In the genomic region with DNA sequence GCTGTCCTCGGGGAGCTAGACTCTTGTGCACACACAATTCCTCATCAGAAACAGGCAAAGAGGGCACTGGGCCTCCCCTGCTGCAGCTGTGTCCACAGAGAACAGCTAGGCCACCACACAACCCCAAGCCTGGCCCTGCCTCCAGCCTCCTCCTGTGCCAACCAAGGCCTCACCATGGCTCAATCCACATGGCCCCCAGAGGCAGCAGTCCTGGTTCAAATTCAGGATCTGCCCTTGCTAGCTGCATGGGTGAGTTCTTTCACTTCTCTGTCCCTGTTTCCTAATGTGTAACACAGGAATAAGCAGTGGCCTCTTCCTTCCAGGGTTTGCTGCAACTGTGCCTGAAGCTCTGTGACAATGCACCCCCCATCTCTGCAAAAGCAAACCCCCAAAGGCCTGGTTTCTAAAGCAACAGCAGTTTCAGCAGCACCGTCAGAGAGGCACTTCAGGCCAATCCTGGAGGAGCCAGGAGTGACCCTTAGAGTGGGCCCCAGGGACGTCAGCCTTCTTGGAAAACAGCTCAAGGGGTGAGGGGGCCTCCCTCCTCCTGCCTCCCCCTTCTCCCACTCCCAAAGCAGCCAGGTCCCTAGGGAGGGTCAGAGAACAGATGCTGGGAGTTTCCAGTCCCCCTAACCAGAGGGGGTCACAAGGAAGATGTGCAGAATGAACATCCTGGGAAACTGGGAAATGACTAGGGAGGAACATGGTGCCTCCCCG, we compare ENCODE assay signal across 17 cellular contexts. TPM values are rescaled to one million over a fixed set of nuclear protein-coding genes. Genes with fewer than 3 reads are reported as not detected.
DNase-seq lines count a peak whose midpoint lies in the region; ATAC-seq, FAIRE-seq and TF ChIP-seq lines count a peak whose summit lies in the region.
"Had no signal": no experiment of that assay in that cellular context is flagged by ENCODE, and none has a peak within 500 bp of the region (broad histone marks: within the 10 kb centered on the region; RNA-seq: fewer than 3 reads in every experiment).

No MANE protein-coding gene starts in this region.

- peaks cover 1% of the 10 kb centered on the region for H3K36me3 ChIP-seq in H7 (replicated peaks; ENCODE audit: control insufficient read depth, insufficient read depth, low read length)
- H3K36me3 ChIP-seq: SJCRH30 had no signal

- ATAC-seq in HG02610 (IDR thresholded peaks at IDR 0.05; ENCODE audit: unreplicated experiment), result no peak
- ATAC-seq: activated CD4-positive, CD25-positive, alpha-beta regulatory T cell treated with anti-CD3 and anti-CD28 coated beads, Interleukin-2, amount 50 U/mL, for 24 hours had no signal

- H3K4me3 Mint-ChIP-seq in CD14-positive monocyte, result peak overlapping the region; percentile 84 to 95
- peak overlapping the region; percentile 10 for H3K4me3 Mint-ChIP-seq in activated naive CD8-positive, alpha-beta T cell treated with anti-CD3 and anti-CD28 coated beads for 36 hours
- peak overlapping the region; percentile 83 to 92 (median 86) for H3K4me3 Mint-ChIP-seq in nephron

- no peak overlapping the region for H3K4me3 ChIP-seq in H7 (ENCODE audit: insufficient read depth, low read depth, low read length)
- H3K4me3 ChIP-seq: SJCRH30 had no signal

- intact Hi-C loops in CD14-positive monocyte (cut with micrococcal nuclease), result loop anchor here (10.0 kb wide), 2 partner anchors 49 to 59 kb away; a partner anchor contains a TSS

- TF ChIP-seq CTCF in CD14-positive monocyte (IDR thresholded peaks at IDR 0.05) (no peak), nephron (IDR thresholded peaks at IDR 0.05; ENCODE audit: unreplicated experiment in 3 of 3) (no peak)

- H3K4me1 Mint-ChIP-seq in CD14-positive monocyte (peaks cover 76% of the 10 kb centered on the region), nephron (peaks cover 43% of the 10 kb centered on the region)
- peaks cover 28% of the 10 kb centered on the region for H3K4me1 Mint-ChIP-seq in activated naive CD8-positive, alpha-beta T cell treated with anti-CD3 and anti-CD28 coated beads for 36 hours

- DNase-seq in CD14-positive monocyte (ENCODE audit: low spot score), result no peak
- peak; percentile 8 for DNase-seq in H7
- DNase-seq in activated naive CD8-positive, alpha-beta T cell treated with anti-CD3 and anti-CD28 coated beads for 36 hours, result no peak
- DNase-seq in NCI-H2081 (lab: John Stamatoyannopoulos, UW), result no peak
- no peak for DNase-seq in H54 (ENCODE audit: insufficient read length, low spot score)
- no peak for DNase-seq in C1 segment of cervical spinal cord (lab: John Stamatoyannopoulos, UW)
- DNase-seq: activated effector memory CD4-positive, alpha-beta T cell treated with Interleukin-2 at 50 U/mL for 16 hours; central memory CD4-positive, alpha-beta T cell; HCEC 1CT; KG1; occipital lobe; SJCRH30; stimulated activated CD4-positive, alpha-beta T cell treated with anti-CD3 and anti-CD28 coated beads, Interleukin-2, amount 100 ng/mL, for 24 hours; stimulated activated naive CD4-positive, alpha-beta T cell treated with Interleukin-2 at 50 U/mL for 16 hours had no signal

- H3K9me3 Mint-ChIP-seq in CD14-positive monocyte, result no peaks in the 10 kb centered on the region
- no peaks in the 10 kb centered on the region for H3K9me3 Mint-ChIP-seq in activated naive CD8-positive, alpha-beta T cell treated with anti-CD3 and anti-CD28 coated beads for 36 hours
- no peaks in the 10 kb centered on the region for H3K9me3 Mint-ChIP-seq in nephron

- peaks cover 4% of the 10 kb centered on the region for H3K27me3 ChIP-seq in H7 (ENCODE audit: control insufficient read depth, insufficient read depth, low read length)
- H3K27me3 ChIP-seq: SJCRH30 had no signal

- H3K27ac Mint-ChIP-seq in CD14-positive monocyte (peak overlapping the region; percentile 80 to 93 (median 89)), nephron (peak overlapping the region; percentile 67 to 95 (median 87))
- H3K27ac Mint-ChIP-seq in activated naive CD8-positive, alpha-beta T cell treated with anti-CD3 and anti-CD28 coated beads for 36 hours, result no peak overlapping the region

- FAIRE-seq in H54 (lab: Jason Lieb, UNC), result no peak

- H3K27me3 Mint-ChIP-seq in CD14-positive monocyte (ENCODE audit: low read depth in 3 of 3) (peaks cover 0 to 2% (median 0%) of the 10 kb centered on the region in 3 donors), nephron (ENCODE audit: low read depth) (no peaks in the 10 kb centered on the region)
- H3K27me3 Mint-ChIP-seq in activated naive CD8-positive, alpha-beta T cell treated with anti-CD3 and anti-CD28 coated beads for 36 hours, result no peaks in the 10 kb centered on the region

- H3K36me3 Mint-ChIP-seq in CD14-positive monocyte (peaks cover 13 to 19% of the 10 kb centered on the region in 2 donors), nephron (ENCODE audit: low read depth) (no peaks in the 10 kb centered on the region)
- H3K36me3 Mint-ChIP-seq in activated naive CD8-positive, alpha-beta T cell treated with anti-CD3 and anti-CD28 coated beads for 36 hours, result peaks cover 11% of the 10 kb centered on the region

- TF ChIP-seq POLR2A in H54 (IDR thresholded peaks at IDR 0.05; ENCODE audit: low read depth, low read length), result no peak

RNA-seq across cellular contexts. Expression of a gene that starts 2.2 kb away (rescaled TPM):
- polyA plus RNA-seq in CD14-positive monocyte, result 10 to 100 TPM; 59.6 to 68.5 TPM
- total RNA-seq in H7 (2014; rRNA removed; shearing (Covaris generic)), result 90.8 and 107 TPM in 2 replicates
- 10 to 100 TPM; 63.5 to 63.8 TPM for total RNA-seq in activated naive CD8-positive, alpha-beta T cell treated with anti-CD3 and anti-CD28 coated beads for 36 hours

RNA-seq across cellular contexts. Expression of a gene that starts 15.9 kb away (rescaled TPM):
- not detected for polyA plus RNA-seq in CD14-positive monocyte
- total RNA-seq in H7 (2014; rRNA removed; shearing (Covaris generic)), result 0.11 and 0.94 TPM in 2 replicates
- under 1 TPM; 0.12 to 0.23 TPM for total RNA-seq in activated naive CD8-positive, alpha-beta T cell treated with anti-CD3 and anti-CD28 coated beads for 36 hours

RNA-seq across cellular contexts. Expression of a gene that starts 21.2 kb away (rescaled TPM):
- polyA plus RNA-seq in CD14-positive monocyte, result 1 to 10 TPM; 1.1 to 1.4 TPM
- total RNA-seq in H7 (2014; rRNA removed; shearing (Covaris generic)), result 57.7 and 74.5 TPM in 2 replicates
- total RNA-seq in activated naive CD8-positive, alpha-beta T cell treated with anti-CD3 and anti-CD28 coated beads for 36 hours, result 10 to 100 TPM; 54.6 to 59.0 TPM

RNA-seq across cellular contexts. Expression of a gene that starts 30.8 kb away (rescaled TPM):
- 1 to 10 TPM; 3.6 to 4.0 TPM for polyA plus RNA-seq in CD14-positive monocyte
- 30.7 and 32.6 TPM in 2 replicates for total RNA-seq in H7 (2014; rRNA removed; shearing (Covaris generic))
- 10 to 100 TPM; 54.6 to 60.9 TPM for total RNA-seq in activated naive CD8-positive, alpha-beta T cell treated with anti-CD3 and anti-CD28 coated beads for 36 hours

RNA-seq across cellular contexts. Expression of a gene that starts 32.8 kb away (rescaled TPM):
- not detected for polyA plus RNA-seq in CD14-positive monocyte
- total RNA-seq in H7 (2014; rRNA removed; shearing (Covaris generic)), result 0.97 and 2.4 TPM in 2 replicates
- total RNA-seq in activated naive CD8-positive, alpha-beta T cell treated with anti-CD3 and anti-CD28 coated beads for 36 hours, result not detected
- total RNA-seq: SJCRH30 had no signal

Comparison
In these comparisons a context has a peak if more than half of its experiments do, and no peak if none do; other contexts are left out.
1. H3K4me3 Mint-ChIP-seq: peak in every context shown above with its lines; median percentile 90 in CD14-positive monocyte; 86 in nephron; 10 in activated naive CD8-positive, alpha-beta T cell treated with anti-CD3 and anti-CD28 coated beads for 36 hours.